ENCODE assay signal across 8 cellular contexts in the genomic region with DNA sequence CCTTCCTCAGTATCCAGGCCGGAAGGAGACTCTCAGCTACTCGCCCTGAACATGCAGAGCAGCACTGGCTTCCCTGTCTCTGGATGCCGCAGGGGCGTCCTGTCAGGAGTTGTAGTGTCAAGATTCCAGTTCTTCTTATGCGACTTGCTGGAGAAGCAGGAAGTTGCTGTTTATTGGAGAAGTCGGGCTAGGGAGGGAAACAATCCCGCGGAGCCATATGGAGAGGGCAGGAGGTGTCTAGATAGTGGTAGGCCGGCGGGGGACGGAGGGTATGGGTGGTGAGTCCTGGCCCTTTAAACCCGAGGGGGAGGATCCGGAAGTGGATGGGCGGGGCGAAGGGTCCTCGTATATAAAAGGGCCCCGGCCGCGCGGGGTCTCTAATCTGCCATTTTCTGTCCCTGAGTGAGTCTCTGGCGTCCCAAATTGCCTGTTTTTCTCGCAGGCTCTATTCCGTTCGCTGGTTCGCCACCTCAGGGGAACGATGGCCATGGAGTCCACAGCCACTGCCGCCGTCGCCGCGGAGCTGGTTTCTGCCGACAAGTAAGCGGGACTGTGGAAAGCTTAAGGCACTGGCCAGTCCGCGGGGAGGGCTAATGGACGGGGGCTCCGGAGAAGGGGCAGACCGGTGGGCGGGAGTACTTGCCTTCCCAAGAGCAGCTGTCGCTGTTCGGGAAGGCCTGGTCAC. TPM values are rescaled to one million over a fixed set of nuclear protein-coding genes. Genes with fewer than 3 reads are reported as not detected.
DNase-seq lines count a peak whose midpoint lies in the region; ATAC-seq and TF ChIP-seq lines count a peak whose summit lies in the region.

A gene with protein sequence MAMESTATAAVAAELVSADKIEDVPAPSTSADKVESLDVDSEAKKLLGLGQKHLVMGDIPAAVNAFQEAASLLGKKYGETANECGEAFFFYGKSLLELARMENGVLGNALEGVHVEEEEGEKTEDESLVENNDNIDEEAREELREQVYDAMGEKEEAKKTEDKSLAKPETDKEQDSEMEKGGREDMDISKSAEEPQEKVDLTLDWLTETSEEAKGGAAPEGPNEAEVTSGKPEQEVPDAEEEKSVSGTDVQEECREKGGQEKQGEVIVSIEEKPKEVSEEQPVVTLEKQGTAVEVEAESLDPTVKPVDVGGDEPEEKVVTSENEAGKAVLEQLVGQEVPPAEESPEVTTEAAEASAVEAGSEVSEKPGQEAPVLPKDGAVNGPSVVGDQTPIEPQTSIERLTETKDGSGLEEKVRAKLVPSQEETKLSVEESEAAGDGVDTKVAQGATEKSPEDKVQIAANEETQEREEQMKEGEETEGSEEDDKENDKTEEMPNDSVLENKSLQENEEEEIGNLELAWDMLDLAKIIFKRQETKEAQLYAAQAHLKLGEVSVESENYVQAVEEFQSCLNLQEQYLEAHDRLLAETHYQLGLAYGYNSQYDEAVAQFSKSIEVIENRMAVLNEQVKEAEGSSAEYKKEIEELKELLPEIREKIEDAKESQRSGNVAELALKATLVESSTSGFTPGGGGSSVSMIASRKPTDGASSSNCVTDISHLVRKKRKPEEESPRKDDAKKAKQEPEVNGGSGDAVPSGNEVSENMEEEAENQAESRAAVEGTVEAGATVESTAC (plus strand): TSS at position 376 of the 685 bp plus-strand sequence. CDS start 106 bp downstream, at position 482.

- H3K79me2 ChIP-seq in mammary epithelial cell (ENCODE audit: insufficient read depth, low read length), result peaks cover 48% of the 10 kb centered on the region

- H3K9ac ChIP-seq in mammary epithelial cell (ENCODE audit: insufficient read depth, low read length), result peak within 1 kb of the TSS; percentile 96

- no peaks in the 10 kb centered on the region for H3K36me3 ChIP-seq in mammary epithelial cell (ENCODE audit: insufficient read depth, low read length)
- H3K36me3 ChIP-seq in spleen, result peaks cover 0 to 2% (median 0%) of the 10 kb centered on the region in 6 donors

- H3K4me3 ChIP-seq in AG09309 (ENCODE audit: control insufficient read depth, low read depth, low read length), result peak within 1 kb of the TSS; percentile 92
- peak within 1 kb of the TSS; percentile 45 to 97 (median 69) for H3K4me3 ChIP-seq in mammary epithelial cell (replicated peaks in 1 of 3; ENCODE audit: insufficient read depth in 1 of 3, low read depth in 2 of 3, low read length in 3 of 3)
- H3K4me3 ChIP-seq in spleen, result peak within 1 kb of the TSS; percentile 91 to 100 (median 99)

- H3K4me1 ChIP-seq in mammary epithelial cell (ENCODE audit: insufficient read depth, low read length), result peaks cover 14% of the 10 kb centered on the region
- H3K4me1 ChIP-seq in spleen, result peaks cover 24 to 61% (median 50%) of the 10 kb centered on the region in 6 donors

- dilution Hi-C loops in mammary epithelial cell (cut with HindIII; ENCODE audit: low sequenced_read_pairs), result no loop called here

- WGBS in mammary epithelial cell (ENCODE audit: low coverage, missing lambda C conversion rate), result 3% methylated on average over 10 of the region's 41 CpGs
- 0 to 1% (median 0%) methylated on average over 34 to 40 of the region's 41 CpGs for WGBS in spleen, 5 donors

- POLR2A ChIA-PET in WTC11 (lab: Charles Lee), result interaction anchor here (0.6 to 2.4 kb wide), 12 partner anchors 33 to 256 kb away, joined by 3 to 10 read pairs (median 5); a partner anchor contains a TSS

- in situ Hi-C loops in mammary epithelial cell (cut with MboI; ENCODE audit: low sequenced_read_pairs in 2 of 2), result no loop called here

- ATAC-seq in GM18909 (IDR thresholded peaks at IDR 0.05; ENCODE audit: poor library complexity, unreplicated experiment) (peak; percentile 67), HG03139 (IDR thresholded peaks at IDR 0.05; ENCODE audit: unreplicated experiment) (peak; percentile 33), WTC11 (peak; percentile 70)

- peak within 1 kb of the TSS; percentile 99 for H3K27ac Mint-ChIP-seq in WTC11

- H3K9me3 ChIP-seq in mammary epithelial cell (replicated peaks; ENCODE audit: insufficient read depth, low read length), result no peaks in the 10 kb centered on the region
- no peaks in the 10 kb centered on the region for H3K9me3 ChIP-seq in spleen

- peaks cover 2% of the 10 kb centered on the region; the same call in 1 of the 2 replicates for H3K27me3 Mint-ChIP-seq in WTC11 (ENCODE audit: low read depth)

- TF ChIP-seq POLR2A in spleen (IDR thresholded peaks at IDR 0.05), result peak in 2 of 3 donors; percentile 64 to 68

- TF ChIP-seq CTCF in AG09309 (IDR thresholded peaks at IDR 0.05; ENCODE audit: control insufficient read depth, insufficient read depth, low read depth, low read length, missing control alignments) (no peak), WTC11 (IDR thresholded peaks at IDR 0.05) (no peak), mammary epithelial cell (conservative IDR thresholded peaks at IDR 0.05 in 1 of 2, IDR thresholded peaks at IDR 0.05 in 1 of 2; ENCODE audit: extremely low read depth in 1 of 2, insufficient read depth in 1 of 2, low read depth in 1 of 2, low read length in 2 of 2) (no peak), spleen (IDR thresholded peaks at IDR 0.05 in 8 of 11, conservative IDR thresholded peaks at IDR 0.05 in 3 of 11) (no peak)

- no peaks in the 10 kb centered on the region for H4K20me1 ChIP-seq in mammary epithelial cell (ENCODE audit: insufficient read depth, low read length)

- peak within 1 kb of the TSS; percentile 86 for H3K4me2 ChIP-seq in mammary epithelial cell (ENCODE audit: insufficient read depth, low read depth, low read length)

- H3K4me3 Mint-ChIP-seq in WTC11, result peak within 1 kb of the TSS; percentile 95

- intact Hi-C loops in mammary epithelial cell (cut with micrococcal nuclease) (loop anchor here (1.0 kb wide), 1 partner anchor 102 kb away; a partner anchor contains a TSS), spleen (cut with DNase I; ENCODE audit: low total_unique reads) (no loop called here)

- H3K4me1 Mint-ChIP-seq in WTC11, result peaks cover 23% of the 10 kb centered on the region

- H2AFZ ChIP-seq in mammary epithelial cell (ENCODE audit: low read depth, low read length), result peak within 1 kb of the TSS; percentile 100

- no peaks in the 10 kb centered on the region for H3K27me3 ChIP-seq in mammary epithelial cell (ENCODE audit: insufficient read depth, low read length)
- H3K27me3 ChIP-seq in spleen (replicated peaks in 1 of 7), result no peaks in the 10 kb centered on the region

- TSS peak; percentile 73 for BruUV-seq in mammary epithelial cell (replicated peaks; lab: Mats Ljungman, UMichigan)

- H3K27ac ChIP-seq in mammary epithelial cell (ENCODE audit: insufficient read depth, low read depth, low read length), result peak within 1 kb of the TSS; percentile 89
- H3K27ac ChIP-seq in spleen, result peak within 1 kb of the TSS; percentile 91 to 97 (median 95)

- DNase-seq in AG09309 (ENCODE audit: low read depth) (peak; percentile 8), NCI-H2227 (lab: John Stamatoyannopoulos, UW; ENCODE audit: unreplicated experiment) (peak; percentile 89), WTC11 (ENCODE audit: low spot score) (peak; percentile 92), mammary epithelial cell (peak; percentile 83), inferior parietal cortex (ENCODE audit: extremely low spot score) (peak; percentile 91), spleen (peak; percentile 97)

- H3K9me3 Mint-ChIP-seq in WTC11, result no peaks in the 10 kb centered on the region

- CTCF ChIA-PET in WTC11 (lab: Charles Lee), result interaction anchor here (0.6 to 1.0 kb wide), 5 partner anchors 13 to 280 kb away, joined by 3 to 6 read pairs (median 5); a partner anchor contains a TSS
- CTCF ChIA-PET in mammary epithelial cell (lab: Charles Lee; ENCODE audit: low non-redundant PET), result no interaction called here

- H3K36me3 Mint-ChIP-seq in WTC11, result peaks cover 27% of the 10 kb centered on the region

TF ChIP-seq in WTC11, 78 proteins besides CTCF, POLR2A, EP300 and RAD21 (continues in another document):
- TF ChIP-seq, protein P1, sequence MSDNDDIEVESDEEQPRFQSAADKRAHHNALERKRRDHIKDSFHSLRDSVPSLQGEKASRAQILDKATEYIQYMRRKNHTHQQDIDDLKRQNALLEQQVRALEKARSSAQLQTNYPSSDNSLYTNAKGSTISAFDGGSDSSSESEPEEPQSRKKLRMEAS (CRISPR knock-in tag; IDR thresholded peaks at IDR 0.05), result peak; percentile 15; the same call in 1 of the 2 replicates
- TF ChIP-seq, protein P2, sequence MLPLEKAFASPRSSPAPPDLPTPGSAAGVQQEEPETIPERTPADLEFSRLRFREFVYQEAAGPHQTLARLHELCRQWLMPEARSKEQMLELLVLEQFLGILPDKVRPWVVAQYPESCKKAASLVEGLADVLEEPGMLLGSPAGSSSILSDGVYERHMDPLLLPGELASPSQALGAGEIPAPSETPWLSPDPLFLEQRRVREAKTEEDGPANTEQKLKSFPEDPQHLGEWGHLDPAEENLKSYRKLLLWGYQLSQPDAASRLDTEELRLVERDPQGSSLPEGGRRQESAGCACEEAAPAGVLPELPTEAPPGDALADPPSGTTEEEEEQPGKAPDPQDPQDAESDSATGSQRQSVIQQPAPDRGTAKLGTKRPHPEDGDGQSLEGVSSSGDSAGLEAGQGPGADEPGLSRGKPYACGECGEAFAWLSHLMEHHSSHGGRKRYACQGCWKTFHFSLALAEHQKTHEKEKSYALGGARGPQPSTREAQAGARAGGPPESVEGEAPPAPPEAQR (CRISPR knock-in tag; IDR thresholded peaks at IDR 0.05), result no peak
- TF ChIP-seq NR2C2 (CRISPR knock-in tag; IDR thresholded peaks at IDR 0.05) (no peak), CREM (CRISPR knock-in tag; IDR thresholded peaks at IDR 0.05) (peak; percentile 53; the same call in 1 of the 2 replicates), SOX15 (CRISPR knock-in tag; IDR thresholded peaks at IDR 0.05) (no peak)
- TF ChIP-seq, protein P3, sequence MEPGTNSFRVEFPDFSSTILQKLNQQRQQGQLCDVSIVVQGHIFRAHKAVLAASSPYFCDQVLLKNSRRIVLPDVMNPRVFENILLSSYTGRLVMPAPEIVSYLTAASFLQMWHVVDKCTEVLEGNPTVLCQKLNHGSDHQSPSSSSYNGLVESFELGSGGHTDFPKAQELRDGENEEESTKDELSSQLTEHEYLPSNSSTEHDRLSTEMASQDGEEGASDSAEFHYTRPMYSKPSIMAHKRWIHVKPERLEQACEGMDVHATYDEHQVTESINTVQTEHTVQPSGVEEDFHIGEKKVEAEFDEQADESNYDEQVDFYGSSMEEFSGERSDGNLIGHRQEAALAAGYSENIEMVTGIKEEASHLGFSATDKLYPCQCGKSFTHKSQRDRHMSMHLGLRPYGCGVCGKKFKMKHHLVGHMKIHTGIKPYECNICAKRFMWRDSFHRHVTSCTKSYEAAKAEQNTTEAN (CRISPR knock-in tag; IDR thresholded peaks at IDR 0.05), result no peak

RNA-seq across cellular contexts. Expression of the gene that starts here (rescaled TPM):
- total RNA-seq in WTC11 (2021) (488 to 535 TPM (median 489 TPM) in 3 replicates), mammary epithelial cell (10 to 100 TPM; 17.2 to 82.2 TPM), spleen (100 to 1,000 TPM in 5 of 7 donors, 10 to 100 TPM in 2; 85.1 to 143 (median 110) TPM)
- polyA plus RNA-seq in mammary epithelial cell (84.7 TPM), spleen (100 to 1,000 TPM; 132 to 151 (median 139) TPM)
- polyA minus RNA-seq in mammary epithelial cell, result 39.5 TPM

Comparison
In these comparisons a context has a peak if more than half of its experiments do, and no peak if none do; other contexts are left out.
1. Peak in every context shown above with its lines: DNase-seq, ATAC-seq, H3K4me3 ChIP-seq and H3K27ac ChIP-seq.
2. DNase-seq: peak in every context shown above with its lines; median percentile 97 in spleen; 92 in WTC11; 91 in inferior parietal cortex; 89 in NCI-H2227; 83 in mammary epithelial cell; 8 in AG09309.